1 cellular context compared by ENCODE assay signal in the genomic region with DNA sequence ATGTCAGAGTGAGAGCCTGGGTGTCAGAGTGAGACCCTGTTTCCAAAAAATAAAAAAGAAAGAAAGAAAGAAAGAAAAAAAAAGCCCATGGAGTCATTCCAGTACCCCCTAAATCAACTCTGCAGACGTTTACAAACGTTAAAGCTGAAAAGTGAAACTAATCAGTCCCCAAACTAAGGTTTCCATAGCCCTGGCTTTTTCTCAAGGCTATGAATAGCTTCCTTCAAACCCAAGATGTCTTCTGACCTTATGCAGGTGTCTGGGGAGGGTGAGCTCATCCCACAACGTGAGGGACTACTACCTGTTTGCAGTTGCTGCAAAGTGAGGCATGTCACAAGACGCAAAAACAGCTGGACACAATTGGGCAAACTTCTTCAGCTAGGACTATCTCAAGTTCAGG.
TF ChIP-seq lines count a peak whose summit lies in the region.

No MANE protein-coding gene starts in this region.

TF ChIP-seq in GM12878, 131 proteins besides CTCF, POLR2A, EP300 and RAD21 (continued from another document and continues in another):
- TF ChIP-seq, protein P1, sequence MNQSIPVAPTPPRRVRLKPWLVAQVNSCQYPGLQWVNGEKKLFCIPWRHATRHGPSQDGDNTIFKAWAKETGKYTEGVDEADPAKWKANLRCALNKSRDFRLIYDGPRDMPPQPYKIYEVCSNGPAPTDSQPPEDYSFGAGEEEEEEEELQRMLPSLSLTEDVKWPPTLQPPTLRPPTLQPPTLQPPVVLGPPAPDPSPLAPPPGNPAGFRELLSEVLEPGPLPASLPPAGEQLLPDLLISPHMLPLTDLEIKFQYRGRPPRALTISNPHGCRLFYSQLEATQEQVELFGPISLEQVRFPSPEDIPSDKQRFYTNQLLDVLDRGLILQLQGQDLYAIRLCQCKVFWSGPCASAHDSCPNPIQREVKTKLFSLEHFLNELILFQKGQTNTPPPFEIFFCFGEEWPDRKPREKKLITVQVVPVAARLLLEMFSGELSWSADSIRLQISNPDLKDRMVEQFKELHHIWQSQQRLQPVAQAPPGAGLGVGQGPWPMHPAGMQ (IDR thresholded peaks at IDR 0.05; ENCODE audit: borderline replicate concordance): no peak
- TF ChIP-seq, protein P2, sequence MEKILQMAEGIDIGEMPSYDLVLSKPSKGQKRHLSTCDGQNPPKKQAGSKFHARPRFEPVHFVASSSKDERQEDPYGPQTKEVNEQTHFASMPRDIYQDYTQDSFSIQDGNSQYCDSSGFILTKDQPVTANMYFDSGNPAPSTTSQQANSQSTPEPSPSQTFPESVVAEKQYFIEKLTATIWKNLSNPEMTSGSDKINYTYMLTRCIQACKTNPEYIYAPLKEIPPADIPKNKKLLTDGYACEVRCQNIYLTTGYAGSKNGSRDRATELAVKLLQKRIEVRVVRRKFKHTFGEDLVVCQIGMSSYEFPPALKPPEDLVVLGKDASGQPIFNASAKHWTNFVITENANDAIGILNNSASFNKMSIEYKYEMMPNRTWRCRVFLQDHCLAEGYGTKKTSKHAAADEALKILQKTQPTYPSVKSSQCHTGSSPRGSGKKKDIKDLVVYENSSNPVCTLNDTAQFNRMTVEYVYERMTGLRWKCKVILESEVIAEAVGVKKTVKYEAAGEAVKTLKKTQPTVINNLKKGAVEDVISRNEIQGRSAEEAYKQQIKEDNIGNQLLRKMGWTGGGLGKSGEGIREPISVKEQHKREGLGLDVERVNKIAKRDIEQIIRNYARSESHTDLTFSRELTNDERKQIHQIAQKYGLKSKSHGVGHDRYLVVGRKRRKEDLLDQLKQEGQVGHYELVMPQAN (conservative IDR thresholded peaks at IDR 0.05): no peak
- TF ChIP-seq KDM1A (IDR thresholded peaks at IDR 0.05; ENCODE audit: borderline replicate concordance) (no peak), TARDBP (IDR thresholded peaks at IDR 0.05; ENCODE audit: borderline replicate concordance) (no peak), TBL1XR1 (IDR thresholded peaks at IDR 0.05; ENCODE audit: low read depth, low read length) (no peak), CBX3 (IDR thresholded peaks at IDR 0.05; ENCODE audit: borderline replicate concordance, low read depth) (no peak), CREB1 (IDR thresholded peaks at IDR 0.05; ENCODE audit: low read depth) (peak; percentile 14; the same call in 1 of the 2 replicates), SMAD5 (IDR thresholded peaks at IDR 0.05; ENCODE audit: low read depth) (no peak), RAD51 (IDR thresholded peaks at IDR 0.05) (no peak), ZNF274 (IDR thresholded peaks at IDR 0.05; ENCODE audit: insufficient read depth, insufficient read length) (no peak), SREBF2 (IDR thresholded peaks at IDR 0.05; ENCODE audit: low read length) (no peak), MTA3 (IDR thresholded peaks at IDR 0.05; ENCODE audit: borderline replicate concordance, low read length) (no peak), RBBP5 (conservative IDR thresholded peaks at IDR 0.05) (no peak), ZNF207 (IDR thresholded peaks at IDR 0.05; ENCODE audit: borderline replicate concordance) (no peak), RUNX3 (IDR thresholded peaks at IDR 0.05; ENCODE audit: low read length) (peak; percentile 63; the same call in 1 of the 2 replicates), BCL11A (IDR thresholded peaks at IDR 0.05; ENCODE audit: low read depth, low read length) (peak; percentile 68; the same call in 1 of the 2 replicates), MXI1 (IDR thresholded peaks at IDR 0.05; ENCODE audit: low read depth, low read length) (no peak), BMI1 (IDR thresholded peaks at IDR 0.05; ENCODE audit: borderline replicate concordance) (no peak), TCF3 (IDR thresholded peaks at IDR 0.05; ENCODE audit: borderline replicate concordance, insufficient read depth, low read depth, low read length) (0 out of 2 replicates have a peak, but pooled peaks have one; percentile 35), SRF (IDR thresholded peaks at IDR 0.05; ENCODE audit: low read depth in 2 of 2, low read length in 2 of 2) (no peak), MEF2B (IDR thresholded peaks at IDR 0.05; ENCODE audit: partially characterized antibody, poor library complexity, severe bottlenecking) (peak; percentile 72), YBX1 (IDR thresholded peaks at IDR 0.05) (no peak), FOXM1 (IDR thresholded peaks at IDR 0.05; ENCODE audit: low read depth, low read length) (peak; percentile 73; the same call in 1 of the 2 replicates), GABPA (IDR thresholded peaks at IDR 0.05; ENCODE audit: low read depth) (no peak), ZNF622 (IDR thresholded peaks at IDR 0.05) (no peak), IKZF2 (IDR thresholded peaks at IDR 0.05) (peak; percentile 54 to 69; a peak in 3 of 4 replicates), ZZZ3 (IDR thresholded peaks at IDR 0.05; ENCODE audit: control insufficient read depth, insufficient read length, low read depth) (no peak), LARP7 (IDR thresholded peaks at IDR 0.05) (no peak), NFXL1 (IDR thresholded peaks at IDR 0.05; ENCODE audit: borderline replicate concordance) (no peak), EED (IDR thresholded peaks at IDR 0.05; ENCODE audit: low read depth) (peak; percentile 60; the same call in 1 of the 2 replicates), NFYA (IDR thresholded peaks at IDR 0.05; ENCODE audit: borderline replicate concordance, low read depth, low read length) (no peak), SUZ12 (IDR thresholded peaks at IDR 0.05; ENCODE audit: unreplicated experiment) (no peak), ZNF384 (IDR thresholded peaks at IDR 0.05; ENCODE audit: borderline replicate concordance, low read depth, low read length) (peak; percentile 45; the same call in 1 of the 2 replicates), CHD2 (IDR thresholded peaks at IDR 0.05; ENCODE audit: borderline replicate concordance, low read depth, low read length) (no peak), SUPT20H (IDR thresholded peaks at IDR 0.05; ENCODE audit: borderline replicate concordance, control insufficient read depth, low read depth, low read length) (no peak), SIX5 (IDR thresholded peaks at IDR 0.05; ENCODE audit: low read depth, low read length, severe bottlenecking) (no peak), SREBF1 (IDR thresholded peaks at IDR 0.05; ENCODE audit: low read length) (no peak), TCF12 (IDR thresholded peaks at IDR 0.05; ENCODE audit: low read depth, low read length) (peak; percentile 83)
- TF ChIP-seq, protein P3, sequence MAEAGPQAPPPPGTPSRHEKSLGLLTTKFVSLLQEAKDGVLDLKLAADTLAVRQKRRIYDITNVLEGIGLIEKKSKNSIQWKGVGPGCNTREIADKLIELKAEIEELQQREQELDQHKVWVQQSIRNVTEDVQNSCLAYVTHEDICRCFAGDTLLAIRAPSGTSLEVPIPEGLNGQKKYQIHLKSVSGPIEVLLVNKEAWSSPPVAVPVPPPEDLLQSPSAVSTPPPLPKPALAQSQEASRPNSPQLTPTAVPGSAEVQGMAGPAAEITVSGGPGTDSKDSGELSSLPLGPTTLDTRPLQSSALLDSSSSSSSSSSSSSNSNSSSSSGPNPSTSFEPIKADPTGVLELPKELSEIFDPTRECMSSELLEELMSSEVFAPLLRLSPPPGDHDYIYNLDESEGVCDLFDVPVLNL (IDR thresholded peaks at IDR 0.05; ENCODE audit: low read depth, low read length): no peak
- TF ChIP-seq, protein P4, sequence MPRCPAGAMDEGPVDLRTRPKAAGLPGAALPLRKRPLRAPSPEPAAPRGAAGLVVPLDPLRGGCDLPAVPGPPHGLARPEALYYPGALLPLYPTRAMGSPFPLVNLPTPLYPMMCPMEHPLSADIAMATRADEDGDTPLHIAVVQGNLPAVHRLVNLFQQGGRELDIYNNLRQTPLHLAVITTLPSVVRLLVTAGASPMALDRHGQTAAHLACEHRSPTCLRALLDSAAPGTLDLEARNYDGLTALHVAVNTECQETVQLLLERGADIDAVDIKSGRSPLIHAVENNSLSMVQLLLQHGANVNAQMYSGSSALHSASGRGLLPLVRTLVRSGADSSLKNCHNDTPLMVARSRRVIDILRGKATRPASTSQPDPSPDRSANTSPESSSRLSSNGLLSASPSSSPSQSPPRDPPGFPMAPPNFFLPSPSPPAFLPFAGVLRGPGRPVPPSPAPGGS (IDR thresholded peaks at IDR 0.05; ENCODE audit: borderline replicate concordance, insufficient read depth, low read depth, low read length, poor library complexity, severe bottlenecking): peak; percentile 46
- TF ChIP-seq, protein P5, sequence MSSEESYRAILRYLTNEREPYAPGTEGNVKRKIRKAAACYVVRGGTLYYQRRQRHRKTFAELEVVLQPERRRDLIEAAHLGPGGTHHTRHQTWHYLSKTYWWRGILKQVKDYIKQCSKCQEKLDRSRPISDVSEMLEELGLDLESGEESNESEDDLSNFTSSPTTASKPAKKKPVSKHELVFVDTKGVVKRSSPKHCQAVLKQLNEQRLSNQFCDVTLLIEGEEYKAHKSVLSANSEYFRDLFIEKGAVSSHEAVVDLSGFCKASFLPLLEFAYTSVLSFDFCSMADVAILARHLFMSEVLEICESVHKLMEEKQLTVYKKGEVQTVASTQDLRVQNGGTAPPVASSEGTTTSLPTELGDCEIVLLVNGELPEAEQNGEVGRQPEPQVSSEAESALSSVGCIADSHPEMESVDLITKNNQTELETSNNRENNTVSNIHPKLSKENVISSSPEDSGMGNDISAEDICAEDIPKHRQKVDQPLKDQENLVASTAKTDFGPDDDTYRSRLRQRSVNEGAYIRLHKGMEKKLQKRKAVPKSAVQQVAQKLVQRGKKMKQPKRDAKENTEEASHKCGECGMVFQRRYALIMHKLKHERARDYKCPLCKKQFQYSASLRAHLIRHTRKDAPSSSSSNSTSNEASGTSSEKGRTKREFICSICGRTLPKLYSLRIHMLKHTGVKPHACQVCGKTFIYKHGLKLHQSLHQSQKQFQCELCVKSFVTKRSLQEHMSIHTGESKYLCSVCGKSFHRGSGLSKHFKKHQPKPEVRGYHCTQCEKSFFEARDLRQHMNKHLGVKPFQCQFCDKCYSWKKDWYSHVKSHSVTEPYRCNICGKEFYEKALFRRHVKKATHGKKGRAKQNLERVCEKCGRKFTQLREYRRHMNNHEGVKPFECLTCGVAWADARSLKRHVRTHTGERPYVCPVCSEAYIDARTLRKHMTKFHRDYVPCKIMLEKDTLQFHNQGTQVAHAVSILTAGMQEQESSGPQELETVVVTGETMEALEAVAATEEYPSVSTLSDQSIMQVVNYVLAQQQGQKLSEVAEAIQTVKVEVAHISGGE (CRISPR knock-in tag; IDR thresholded peaks at IDR 0.05): no peak
- TF ChIP-seq, protein P6, sequence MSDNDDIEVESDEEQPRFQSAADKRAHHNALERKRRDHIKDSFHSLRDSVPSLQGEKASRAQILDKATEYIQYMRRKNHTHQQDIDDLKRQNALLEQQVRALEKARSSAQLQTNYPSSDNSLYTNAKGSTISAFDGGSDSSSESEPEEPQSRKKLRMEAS (IDR thresholded peaks at IDR 0.05; ENCODE audit: low read depth, low read length): no peak
- TF ChIP-seq, protein P7, sequence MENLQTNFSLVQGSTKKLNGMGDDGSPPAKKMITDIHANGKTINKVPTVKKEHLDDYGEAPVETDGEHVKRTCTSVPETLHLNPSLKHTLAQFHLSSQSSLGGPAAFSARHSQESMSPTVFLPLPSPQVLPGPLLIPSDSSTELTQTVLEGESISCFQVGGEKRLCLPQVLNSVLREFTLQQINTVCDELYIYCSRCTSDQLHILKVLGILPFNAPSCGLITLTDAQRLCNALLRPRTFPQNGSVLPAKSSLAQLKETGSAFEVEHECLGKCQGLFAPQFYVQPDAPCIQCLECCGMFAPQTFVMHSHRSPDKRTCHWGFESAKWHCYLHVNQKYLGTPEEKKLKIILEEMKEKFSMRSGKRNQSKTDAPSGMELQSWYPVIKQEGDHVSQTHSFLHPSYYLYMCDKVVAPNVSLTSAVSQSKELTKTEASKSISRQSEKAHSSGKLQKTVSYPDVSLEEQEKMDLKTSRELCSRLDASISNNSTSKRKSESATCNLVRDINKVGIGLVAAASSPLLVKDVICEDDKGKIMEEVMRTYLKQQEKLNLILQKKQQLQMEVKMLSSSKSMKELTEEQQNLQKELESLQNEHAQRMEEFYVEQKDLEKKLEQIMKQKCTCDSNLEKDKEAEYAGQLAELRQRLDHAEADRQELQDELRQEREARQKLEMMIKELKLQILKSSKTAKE (IDR thresholded peaks at IDR 0.05; ENCODE audit: low read depth, poor library complexity, severe bottlenecking): peak; percentile 77
- TF ChIP-seq, protein P8, sequence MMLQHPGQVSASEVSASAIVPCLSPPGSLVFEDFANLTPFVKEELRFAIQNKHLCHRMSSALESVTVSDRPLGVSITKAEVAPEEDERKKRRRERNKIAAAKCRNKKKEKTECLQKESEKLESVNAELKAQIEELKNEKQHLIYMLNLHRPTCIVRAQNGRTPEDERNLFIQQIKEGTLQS (IDR thresholded peaks at IDR 0.05; ENCODE audit: borderline replicate concordance, extremely low read depth, low read depth, low read length): no peak
- TF ChIP-seq, protein P9, sequence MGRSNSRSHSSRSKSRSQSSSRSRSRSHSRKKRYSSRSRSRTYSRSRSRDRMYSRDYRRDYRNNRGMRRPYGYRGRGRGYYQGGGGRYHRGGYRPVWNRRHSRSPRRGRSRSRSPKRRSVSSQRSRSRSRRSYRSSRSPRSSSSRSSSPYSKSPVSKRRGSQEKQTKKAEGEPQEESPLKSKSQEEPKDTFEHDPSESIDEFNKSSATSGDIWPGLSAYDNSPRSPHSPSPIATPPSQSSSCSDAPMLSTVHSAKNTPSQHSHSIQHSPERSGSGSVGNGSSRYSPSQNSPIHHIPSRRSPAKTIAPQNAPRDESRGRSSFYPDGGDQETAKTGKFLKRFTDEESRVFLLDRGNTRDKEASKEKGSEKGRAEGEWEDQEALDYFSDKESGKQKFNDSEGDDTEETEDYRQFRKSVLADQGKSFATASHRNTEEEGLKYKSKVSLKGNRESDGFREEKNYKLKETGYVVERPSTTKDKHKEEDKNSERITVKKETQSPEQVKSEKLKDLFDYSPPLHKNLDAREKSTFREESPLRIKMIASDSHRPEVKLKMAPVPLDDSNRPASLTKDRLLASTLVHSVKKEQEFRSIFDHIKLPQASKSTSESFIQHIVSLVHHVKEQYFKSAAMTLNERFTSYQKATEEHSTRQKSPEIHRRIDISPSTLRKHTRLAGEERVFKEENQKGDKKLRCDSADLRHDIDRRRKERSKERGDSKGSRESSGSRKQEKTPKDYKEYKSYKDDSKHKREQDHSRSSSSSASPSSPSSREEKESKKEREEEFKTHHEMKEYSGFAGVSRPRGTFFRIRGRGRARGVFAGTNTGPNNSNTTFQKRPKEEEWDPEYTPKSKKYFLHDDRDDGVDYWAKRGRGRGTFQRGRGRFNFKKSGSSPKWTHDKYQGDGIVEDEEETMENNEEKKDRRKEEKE (IDR thresholded peaks at IDR 0.05): no peak
- TF ChIP-seq, protein P10, sequence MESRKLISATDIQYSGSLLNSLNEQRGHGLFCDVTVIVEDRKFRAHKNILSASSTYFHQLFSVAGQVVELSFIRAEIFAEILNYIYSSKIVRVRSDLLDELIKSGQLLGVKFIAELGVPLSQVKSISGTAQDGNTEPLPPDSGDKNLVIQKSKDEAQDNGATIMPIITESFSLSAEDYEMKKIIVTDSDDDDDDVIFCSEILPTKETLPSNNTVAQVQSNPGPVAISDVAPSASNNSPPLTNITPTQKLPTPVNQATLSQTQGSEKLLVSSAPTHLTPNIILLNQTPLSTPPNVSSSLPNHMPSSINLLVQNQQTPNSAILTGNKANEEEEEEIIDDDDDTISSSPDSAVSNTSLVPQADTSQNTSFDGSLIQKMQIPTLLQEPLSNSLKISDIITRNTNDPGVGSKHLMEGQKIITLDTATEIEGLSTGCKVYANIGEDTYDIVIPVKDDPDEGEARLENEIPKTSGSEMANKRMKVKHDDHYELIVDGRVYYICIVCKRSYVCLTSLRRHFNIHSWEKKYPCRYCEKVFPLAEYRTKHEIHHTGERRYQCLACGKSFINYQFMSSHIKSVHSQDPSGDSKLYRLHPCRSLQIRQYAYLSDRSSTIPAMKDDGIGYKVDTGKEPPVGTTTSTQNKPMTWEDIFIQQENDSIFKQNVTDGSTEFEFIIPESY (IDR thresholded peaks at IDR 0.05): no peak
